8 cellular contexts compared by ENCODE assay signal in the genomic region with DNA sequence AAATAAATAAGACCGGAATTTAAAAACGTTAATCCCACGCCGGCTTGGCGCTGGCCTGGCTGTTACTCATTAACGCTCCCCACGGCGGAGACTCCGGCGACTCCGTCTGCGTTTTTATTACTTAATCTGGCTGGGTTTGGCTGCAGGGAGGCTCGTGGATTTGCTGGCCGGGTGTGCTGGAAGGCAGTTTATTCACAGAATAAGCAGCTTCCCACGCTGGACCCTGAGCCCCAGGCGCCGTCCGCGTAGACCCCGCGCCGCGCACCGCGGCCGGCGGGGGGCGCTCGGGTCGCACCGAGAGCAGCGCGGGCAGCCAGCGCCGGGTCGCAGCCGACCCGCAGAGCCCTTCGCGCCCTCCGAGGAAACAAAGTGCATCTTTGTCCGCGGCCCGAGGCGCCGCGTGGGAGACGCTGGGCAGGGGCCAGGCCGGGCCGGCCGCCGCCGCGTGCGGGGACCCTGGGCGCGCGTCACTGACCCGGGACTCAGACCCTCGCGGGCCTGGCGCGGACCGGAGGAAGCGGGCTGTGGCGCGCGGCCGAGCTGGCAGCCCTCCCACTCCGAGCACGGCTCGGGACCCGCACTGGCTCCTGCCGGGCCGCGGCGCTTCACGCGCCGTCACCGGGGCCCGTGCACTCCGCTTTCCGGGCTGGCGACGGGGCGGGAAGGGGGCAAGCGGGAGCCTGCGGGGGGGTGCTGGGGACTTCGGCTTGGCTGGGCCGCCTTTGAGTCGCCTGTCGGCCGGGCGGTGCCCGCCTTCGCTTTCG. TPM values are rescaled to one million over a fixed set of nuclear protein-coding genes. Genes with fewer than 3 reads are reported as not detected.
DNase-seq lines count a peak whose midpoint lies in the region; ATAC-seq, FAIRE-seq and TF ChIP-seq lines count a peak whose summit lies in the region.

No MANE protein-coding gene starts in this region.

- peaks cover 14% of the 10 kb centered on the region for H3K4me1 ChIP-seq in effector memory CD4-positive, alpha-beta T cell (ENCODE audit: control insufficient read depth, insufficient read depth, low read length, poor library complexity, severe bottlenecking)

- no peaks in the 10 kb centered on the region for H3K27me3 ChIP-seq in effector memory CD4-positive, alpha-beta T cell (replicated peaks; ENCODE audit: control insufficient read depth, insufficient read depth, low read length, poor library complexity, severe bottlenecking)

- peak overlapping the region; percentile 79 for H3K27ac ChIP-seq in 22Rv1
- peak overlapping the region; percentile 85 for H3K27ac ChIP-seq in effector memory CD4-positive, alpha-beta T cell (ENCODE audit: insufficient read depth, low read length, poor library complexity, severe bottlenecking)

- H3K9me3 ChIP-seq in effector memory CD4-positive, alpha-beta T cell (ENCODE audit: control insufficient read depth, low read length) = no peaks in the 10 kb centered on the region

- TF ChIP-seq CTCF in 22Rv1 (IDR thresholded peaks at IDR 0.05) = peak; percentile 92
- TF ChIP-seq CTCF in activated CD8-positive, alpha-beta T cell treated with anti-CD3 and anti-CD28 coated beads for 36 hours (IDR thresholded peaks at IDR 0.05) = peak; percentile 88

- TF ChIP-seq POLR2A in GM12892 (IDR thresholded peaks at IDR 0.05; ENCODE audit: low read depth, low read length) = no peak; the same call in 1 of the 2 replicates

- FAIRE-seq in GM12892 (lab: Jason Lieb, UNC) = no peak

- peak overlapping the region; percentile 96 for H3K27ac Mint-ChIP-seq in activated CD8-positive, alpha-beta T cell treated with anti-CD3 and anti-CD28 coated beads for 36 hours
- H3K27ac Mint-ChIP-seq in memory B cell = peak overlapping the region; percentile 96

- CTCF ChIA-PET in activated CD8-positive, alpha-beta T cell treated with anti-CD3 and anti-CD28 coated beads for 36 hours (lab: Charles Lee) = interaction anchor here (0.5 to 5.5 kb wide), 65 partner anchors 8 to 337 kb away, joined by 3 to 49 read pairs (median 4); a partner anchor contains a TSS

- H3K36me3 Mint-ChIP-seq in activated CD8-positive, alpha-beta T cell treated with anti-CD3 and anti-CD28 coated beads for 36 hours (ENCODE audit: low read depth) = no peaks in the 10 kb centered on the region
- H3K36me3 Mint-ChIP-seq in memory B cell = no peaks in the 10 kb centered on the region

- ATAC-seq in HG02852 (IDR thresholded peaks at IDR 0.05; ENCODE audit: unreplicated experiment) (peak; percentile 61), memory B cell (ENCODE audit: low read depth) (peak; percentile 58)
- ATAC-seq in activated CD8-positive, alpha-beta T cell treated with anti-CD3 and anti-CD28 coated beads for 36 hours = peak; percentile 41

- peak overlapping the region; percentile 75 for H3K4me3 ChIP-seq in effector memory CD4-positive, alpha-beta T cell (ENCODE audit: insufficient read depth, low read depth, low read length, poor library complexity, severe bottlenecking)

- H3K4me1 Mint-ChIP-seq in activated CD8-positive, alpha-beta T cell treated with anti-CD3 and anti-CD28 coated beads for 36 hours (ENCODE audit: low read depth) = peaks cover 30% of the 10 kb centered on the region
- peaks cover 19% of the 10 kb centered on the region for H3K4me1 Mint-ChIP-seq in memory B cell

- peak; percentile 72 for DNase-seq in GM12892 (ENCODE audit: insufficient read length)
- DNase-seq in NCI-H2171 (lab: John Stamatoyannopoulos, UW) = peak; percentile 34
- DNase-seq in activated CD8-positive, alpha-beta T cell treated with anti-CD3 and anti-CD28 coated beads for 36 hours = peak; percentile 72
- peak; percentile 25 to 52 (median 47) for DNase-seq in effector memory CD4-positive, alpha-beta T cell
- DNase-seq in memory B cell (ENCODE audit: low spot score in 2 of 2) = peak; percentile 82 to 94
- peak; percentile 34 to 58 (median 42) for DNase-seq in stimulated activated CD4-positive, alpha-beta T cell treated with anti-CD3 and anti-CD28 coated beads, TNF-alpha, amount 100 ng/mL, for 48 hours (ENCODE audit: low read depth in 3 of 3)

- POLR2A ChIA-PET in activated CD8-positive, alpha-beta T cell treated with anti-CD3 and anti-CD28 coated beads for 36 hours (lab: Charles Lee) = interaction anchor here (0.5 to 4.2 kb wide), 24 partner anchors 8 to 336 kb away, joined by 3 to 27 read pairs (median 5); a partner anchor contains a TSS

- no peaks in the 10 kb centered on the region for H3K9me3 Mint-ChIP-seq in activated CD8-positive, alpha-beta T cell treated with anti-CD3 and anti-CD28 coated beads for 36 hours
- no peaks in the 10 kb centered on the region for H3K9me3 Mint-ChIP-seq in memory B cell

- peak overlapping the region; percentile 75 for H3K4me3 Mint-ChIP-seq in activated CD8-positive, alpha-beta T cell treated with anti-CD3 and anti-CD28 coated beads for 36 hours
- H3K4me3 Mint-ChIP-seq in memory B cell = peak overlapping the region; percentile 98

- H3K27me3 Mint-ChIP-seq in activated CD8-positive, alpha-beta T cell treated with anti-CD3 and anti-CD28 coated beads for 36 hours = no peaks in the 10 kb centered on the region
- no peaks in the 10 kb centered on the region for H3K27me3 Mint-ChIP-seq in memory B cell

- no peaks in the 10 kb centered on the region for H3K36me3 ChIP-seq in effector memory CD4-positive, alpha-beta T cell (ENCODE audit: control insufficient read depth, insufficient read depth, low read length)

- intact Hi-C loops in activated CD8-positive, alpha-beta T cell treated with anti-CD3 and anti-CD28 coated beads for 36 hours (cut with micrococcal nuclease) = loop anchor here (5.0 kb wide), 1 partner anchor 391 kb away; a partner anchor contains a TSS

RNA-seq across cellular contexts. Expression of a gene that starts 0.6 kb away (rescaled TPM):
- 13.0 TPM for polyA plus RNA-seq in GM12892 (2012; ENCODE audit: missing spikeins)
- 10 to 100 TPM; 14.8 to 15.6 TPM for total RNA-seq in activated CD8-positive, alpha-beta T cell treated with anti-CD3 and anti-CD28 coated beads for 36 hours

RNA-seq across cellular contexts. Expression of a gene that starts 28.2 kb away (rescaled TPM):
- 290 TPM for polyA plus RNA-seq in GM12892 (2012; ENCODE audit: missing spikeins)
- 100 to 1,000 TPM; 198 to 203 TPM for total RNA-seq in activated CD8-positive, alpha-beta T cell treated with anti-CD3 and anti-CD28 coated beads for 36 hours

RNA-seq across cellular contexts. Expression of a gene that starts 41.3 kb away (rescaled TPM):
- polyA plus RNA-seq in GM12892 (2012; ENCODE audit: missing spikeins) = 40.4 TPM
- 10 to 100 TPM; 45.9 to 50.3 TPM for total RNA-seq in activated CD8-positive, alpha-beta T cell treated with anti-CD3 and anti-CD28 coated beads for 36 hours

Comparison
In these comparisons a context has a peak if more than half of its experiments do, and no peak if none do; other contexts are left out.
1. Peak in every context shown above with its lines: DNase-seq, ATAC-seq, H3K4me3 ChIP-seq and H3K27ac ChIP-seq.
2. DNase-seq: peak in every context shown above with its lines; median percentile 88 in memory B cell; 72 in GM12892; 72 in activated CD8-positive, alpha-beta T cell treated with anti-CD3 and anti-CD28 coated beads for 36 hours; 47 in effector memory CD4-positive, alpha-beta T cell; 42 in stimulated activated CD4-positive, alpha-beta T cell treated with anti-CD3 and anti-CD28 coated beads, TNF-alpha, amount 100 ng/mL, for 48 hours; 34 in NCI-H2171.